In the genomic region with DNA sequence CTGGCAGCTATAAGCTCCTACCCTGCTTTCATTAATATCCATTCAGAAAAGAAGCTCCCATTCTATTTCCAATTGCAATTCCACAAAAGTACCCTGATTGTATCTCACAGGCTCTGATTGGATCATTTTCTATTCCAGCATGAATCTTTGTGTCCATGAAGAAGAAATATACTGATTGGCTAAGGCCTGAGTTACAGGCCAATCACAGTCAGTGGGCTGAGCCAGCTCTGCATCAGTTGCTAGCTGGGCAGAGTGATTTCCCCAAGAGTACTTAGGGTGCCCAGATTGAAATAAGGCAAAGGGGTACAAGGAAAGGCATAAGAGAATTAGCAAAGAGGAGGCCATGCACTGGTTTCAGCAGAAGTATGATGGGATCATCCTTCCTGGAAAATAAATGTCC, we compare ENCODE assay signal across 9 cellular contexts. TPM values are rescaled to one million over a fixed set of nuclear protein-coding genes. Genes with fewer than 3 reads are reported as not detected.
DNase-seq lines count a peak whose midpoint lies in the region; ATAC-seq, FAIRE-seq and TF ChIP-seq lines count a peak whose summit lies in the region.
"Had no signal": no experiment of that assay in that cellular context is flagged by ENCODE, and none has a peak within 500 bp of the region (broad histone marks: within the 10 kb centered on the region; RNA-seq: fewer than 3 reads in every experiment).

No MANE protein-coding gene starts in this region.

- no peak overlapping the region for H3K4me3 ChIP-seq in brain microvascular endothelial cell (ENCODE audit: low read depth, low read length)

- peak; percentile 73 for ATAC-seq in HG03103 (IDR thresholded peaks at IDR 0.05; ENCODE audit: low read depth, unreplicated experiment)
- ATAC-seq in GM19035 (IDR thresholded peaks at IDR 0.05; ENCODE audit: unreplicated experiment): no peak

- in situ Hi-C loops in brain microvascular endothelial cell (cut with HindIII; ENCODE audit: low pct_ligation_motif_present, low sequenced_read_pairs): no loop called here

- H3K36me3 ChIP-seq in brain microvascular endothelial cell (replicated peaks): no peaks in the 10 kb centered on the region

- peak; percentile 21 for DNase-seq in AG08395 (ENCODE audit: low spot score)
- DNase-seq in GM19239 (ENCODE audit: insufficient read length, low spot score): peak; percentile 4
- DNase-seq in brain microvascular endothelial cell: peak; percentile 42
- no peak for DNase-seq in activated effector memory CD4-positive, alpha-beta T cell treated with Interleukin-2 at 50 U/mL for 16 hours
- DNase-seq in ureter (ENCODE audit: low spot score): no peak
- DNase-seq in dedifferentiated amniotic fluid mesenchymal stem cell (ENCODE audit: extremely low spot score): no peak

- no peak for TF ChIP-seq CTCF in brain microvascular endothelial cell (IDR thresholded peaks at IDR 0.05; ENCODE audit: low read depth, low read length, missing control alignments)

- no peak for FAIRE-seq in GM19239 (lab: Jason Lieb, UNC)

- H3K27ac ChIP-seq in brain microvascular endothelial cell: no peak overlapping the region
- H3K27ac ChIP-seq: HL-60 had no signal

- no peaks in the 10 kb centered on the region for H3K27me3 ChIP-seq in brain microvascular endothelial cell (replicated peaks)

RNA-seq across cellular contexts. Expression of a gene that starts 14.4 kb away (rescaled TPM):
- 1.5 TPM for total RNA-seq in ureter

RNA-seq across cellular contexts. Expression of a gene that starts 14.9 kb away (rescaled TPM):
- total RNA-seq in ureter: not detected

RNA-seq across cellular contexts. Expression of a gene that starts 25.4 kb away (rescaled TPM):
- total RNA-seq in ureter: 0.99 TPM

RNA-seq across cellular contexts. Expression of a gene that starts 25.6 kb away (rescaled TPM):
- 54.0 TPM for total RNA-seq in ureter

RNA-seq across cellular contexts. Expression of a gene that starts 56.8 kb away (rescaled TPM):
- 500 TPM for total RNA-seq in ureter

Comparison
In these comparisons a context has a peak if more than half of its experiments do, and no peak if none do; other contexts are left out.
1. DNase-seq: peak in AG08395 (single experiment), GM19239 (single experiment) and brain microvascular endothelial cell (single experiment); none in activated effector memory CD4-positive, alpha-beta T cell treated with Interleukin-2 at 50 U/mL for 16 hours (single experiment), ureter (single experiment) and dedifferentiated amniotic fluid mesenchymal stem cell (single experiment).